17 cellular contexts compared by ENCODE assay signal in genomic region chr9:137159105-137160053, GRCh38. TPM values are rescaled to one million over a fixed set of nuclear protein-coding genes. Genes with fewer than 3 reads are reported as not detected.
"Had no signal": no experiment of that assay in that cellular context is flagged by ENCODE, and none has a peak within 500 bp of the region (broad histone marks: within the 10 kb centered on the region; RNA-seq: fewer than 3 reads in every experiment).

No MANE protein-coding gene starts in this region.

- H3K4me3 ChIP-seq: colonic mucosa, left lung, sigmoid colon, spleen had no signal

- H3K27ac ChIP-seq: colonic mucosa, left lung, parathyroid adenoma, sigmoid colon, spleen had no signal

- H3K4me3 Mint-ChIP-seq: activated naive CD4-positive, alpha-beta T cell treated with anti-CD3 and anti-CD28 coated beads for 36 hours; activated T-helper 17 cell treated with anti-CD3 and anti-CD28 coated beads, Interleukin-2, amount 50 U/mL, for 72 hours; stimulated activated naive CD8-positive, alpha-beta T cell treated with anti-CD3 and anti-CD28 coated beads, Interleukin-15, amount 100 ng/mL, for 72 hours; type B pancreatic cell had no signal

- H3K9me3 ChIP-seq: colonic mucosa, left lung, sigmoid colon, spleen had no signal

- H2AFZ ChIP-seq: parathyroid adenoma had no signal

- H3K27ac Mint-ChIP-seq: activated naive CD4-positive, alpha-beta T cell treated with anti-CD3 and anti-CD28 coated beads for 36 hours; activated T-helper 17 cell treated with anti-CD3 and anti-CD28 coated beads, Interleukin-2, amount 50 U/mL, for 72 hours; stimulated activated naive CD8-positive, alpha-beta T cell treated with anti-CD3 and anti-CD28 coated beads, Interleukin-15, amount 100 ng/mL, for 72 hours; type B pancreatic cell had no signal

- H3K9me3 Mint-ChIP-seq: activated naive CD4-positive, alpha-beta T cell treated with anti-CD3 and anti-CD28 coated beads for 36 hours; activated T-helper 17 cell treated with anti-CD3 and anti-CD28 coated beads, Interleukin-2, amount 50 U/mL, for 72 hours; stimulated activated naive CD8-positive, alpha-beta T cell treated with anti-CD3 and anti-CD28 coated beads, Interleukin-15, amount 100 ng/mL, for 72 hours; type B pancreatic cell had no signal

- ATAC-seq: activated T-helper 17 cell treated with anti-CD3 and anti-CD28 coated beads, Interleukin-2, amount 50 U/mL, for 72 hours; esophagus mucosa; left lung; stimulated activated naive CD8-positive, alpha-beta T cell treated with anti-CD3 and anti-CD28 coated beads, Interleukin-15, amount 100 ng/mL, for 72 hours had no signal

- FAIRE-seq: endometrium, keratinocyte had no signal

- H3K36me3 ChIP-seq: colonic mucosa, left lung, sigmoid colon, spleen had no signal

- DNase-seq: activated CD4-positive, CD25-positive, alpha-beta regulatory T cell treated with anti-CD3 and anti-CD28 coated beads, Interleukin-2, amount 50 U/mL, for 72 hours; activated naive CD4-positive, alpha-beta T cell treated with anti-CD3 and anti-CD28 coated beads for 36 hours; colonic mucosa; hippocampal formation; left lung; mammary epithelial cell; sigmoid colon; spleen; stimulated activated naive CD8-positive, alpha-beta T cell treated with anti-CD3 and anti-CD28 coated beads, Interleukin-15, amount 100 ng/mL, for 72 hours had no signal

- H3K79me2 ChIP-seq: parathyroid adenoma had no signal

- H3K36me3 Mint-ChIP-seq: type B pancreatic cell had no signal

- H3K9ac ChIP-seq: parathyroid adenoma had no signal

- H3K4me1 ChIP-seq: parathyroid adenoma had no signal

RNA-seq across cellular contexts. Expression of gene LRRC26, which starts 10.5 kb away (rescaled TPM):
- total RNA-seq: activated naive CD4-positive, alpha-beta T cell treated with anti-CD3 and anti-CD28 coated beads for 36 hours; activated T-helper 17 cell treated with anti-CD3 and anti-CD28 coated beads, Interleukin-2, amount 50 U/mL, for 72 hours; cardiac septum had no signal
- polyA plus RNA-seq: keratinocyte, mammary epithelial cell had no signal

RNA-seq across cellular contexts. Expression of gene TMEM210, which starts 12.5 kb away (rescaled TPM):
- total RNA-seq: activated naive CD4-positive, alpha-beta T cell treated with anti-CD3 and anti-CD28 coated beads for 36 hours; activated T-helper 17 cell treated with anti-CD3 and anti-CD28 coated beads, Interleukin-2, amount 50 U/mL, for 72 hours; cardiac septum; esophagus mucosa; left lung; mammary epithelial cell; sigmoid colon; spleen; temporal lobe had no signal
- polyA plus RNA-seq: keratinocyte, mammary epithelial cell, spleen had no signal

RNA-seq across cellular contexts. Expression of gene GRIN1, which starts 20.4 kb away (rescaled TPM):
- total RNA-seq: cardiac septum had no signal
